Comparison of ENCODE assay signal across 10 cellular contexts in genomic region chr4:82909326-82909725, GRCh38.
"Had no signal": no experiment of that assay in that cellular context is flagged by ENCODE, and none has a peak within 500 bp of the region (broad histone marks: within the 10 kb centered on the region; RNA-seq: fewer than 3 reads in every experiment).

No MANE protein-coding gene starts in this region.

- H3K4me3 ChIP-seq: GM23338, K562 had no signal

- DNase-seq: H9, HCEC 1CT, HFFc6, IMR-90, KG1 had no signal

- FAIRE-seq: H1, H54, HTR-8/SVneo, K562 had no signal

- ATAC-seq: GM23338, K562 had no signal
